8 cellular contexts compared by ENCODE assay signal in the genomic region with DNA sequence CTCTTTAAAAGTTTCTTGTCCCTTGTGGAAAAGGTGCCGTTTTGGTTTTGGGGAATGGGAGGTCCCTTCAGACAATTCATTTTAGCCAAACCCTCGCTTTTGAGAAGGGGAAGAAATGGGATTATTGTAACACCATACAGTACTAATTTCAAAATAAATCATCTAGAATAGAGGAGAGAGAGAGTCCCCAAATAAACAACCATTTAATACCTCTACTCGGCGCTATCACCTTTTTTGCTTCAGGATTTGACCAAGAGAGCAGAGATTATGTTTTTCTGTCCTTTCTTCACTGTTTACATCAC. TPM values are rescaled to one million over a fixed set of nuclear protein-coding genes. Genes with fewer than 3 reads are reported as not detected.
DNase-seq lines count a peak whose midpoint lies in the region; ATAC-seq and TF ChIP-seq lines count a peak whose summit lies in the region.

No MANE protein-coding gene starts in this region.

- peak overlapping the region; percentile 93 for H3K4me2 ChIP-seq in IMR-90 (ENCODE audit: low read depth, low read length)

- peaks cover 0 to 12% of the 10 kb centered on the region in 2 donors for H3K36me3 Mint-ChIP-seq in naive B cell

- H3K79me1 ChIP-seq in IMR-90 (ENCODE audit: low read depth in 1 of 2, low read length in 2 of 2): peaks cover 0 to 26% of the 10 kb centered on the region in 2 experiments; a peak in 2 of 4 replicates

- POLR2A ChIA-PET in A673 (lab: Charles Lee; ENCODE audit: low non-redundant PET): interaction anchor here (0.6 kb wide), 1 partner anchor 19 kb away, joined by 3 read pairs; no protein-coding TSS in a partner anchor
- POLR2A ChIA-PET in IMR-90 (lab: Charles Lee; ENCODE audit: unreplicated experiment): interaction anchor here (0.6 to 1.0 kb wide), 4 partner anchors 8 to 195 kb away, joined by 3 to 6 read pairs (median 4); no protein-coding TSS in a partner anchor

- H3K27ac Mint-ChIP-seq in naive B cell: peak overlapping the region; percentile 53 to 100 (median 96)

- dilution Hi-C loops in IMR-90 (cut with HindIII; ENCODE audit: low sequenced_read_pairs, unreplicated experiment): no loop called here

- no peak for ATAC-seq in IMR-90 (ENCODE audit: low read depth)
- no peak for ATAC-seq in naive B cell (ENCODE audit: low read depth in 2 of 2)
- ATAC-seq in GM18861 (IDR thresholded peaks at IDR 0.05; ENCODE audit: unreplicated experiment): no peak

- H4K91ac ChIP-seq in IMR-90 (ENCODE audit: insufficient read depth, low read depth, low read length): peak overlapping the region; percentile 86; the same call in 1 of the 2 replicates

- H3K4me1 ChIP-seq in A673 (ENCODE audit: insufficient read depth, low read length, poor library complexity, severe bottlenecking) (peaks cover 36% of the 10 kb centered on the region), IMR-90 (ENCODE audit: control insufficient read depth, insufficient read depth, low read length) (peaks cover 6% of the 10 kb centered on the region)

- H2AFZ ChIP-seq in IMR-90 (replicated peaks; ENCODE audit: low read length, poor library complexity): peak overlapping the region; percentile 93

- peak overlapping the region; percentile 99 for H3K23ac ChIP-seq in IMR-90 (ENCODE audit: low read depth, low read length)

- peak overlapping the region; percentile 91 to 99 (median 97) for H3K4me3 Mint-ChIP-seq in naive B cell

- peaks cover 0 to 3% (median 0%) of the 10 kb centered on the region in 3 donors for H3K27me3 Mint-ChIP-seq in naive B cell

- peak overlapping the region; percentile 89 to 93 for H4K8ac ChIP-seq in IMR-90 (ENCODE audit: low read depth in 2 of 2, low read length in 2 of 2)

- BruUV-seq in A673 (replicated peaks; lab: Mats Ljungman, UMichigan): no TSS peak
- BruUV-seq in IMR-90 (replicated peaks; lab: Mats Ljungman, UMichigan): no TSS peak

- H3K9me1 ChIP-seq in IMR-90 (ENCODE audit: insufficient read depth, low read length): peaks cover 4% of the 10 kb centered on the region

- H3K56ac ChIP-seq in IMR-90 (ENCODE audit: extremely low read depth, insufficient read depth, low read length): peak overlapping the region; percentile 93

- in situ Hi-C loops in IMR-90 (cut with MboI; ENCODE audit: low sequenced_read_pairs): no loop called here

- CTCF ChIA-PET in A673 (lab: Charles Lee): no interaction called here
- CTCF ChIA-PET in IMR-90 (lab: Yijun Ruan, JAX): interaction anchor here (0.6 kb wide), 1 partner anchor 75 kb away, joined by 4 read pairs; no protein-coding TSS in a partner anchor

- peaks cover 25 to 40% (median 30%) of the 10 kb centered on the region in 3 donors for H3K4me1 Mint-ChIP-seq in naive B cell

- H3K18ac ChIP-seq in IMR-90 (ENCODE audit: low read depth, low read length): no peak overlapping the region

- H2BK120ac ChIP-seq in IMR-90 (ENCODE audit: low read depth, low read length): peak overlapping the region; percentile 95

- H3K27ac ChIP-seq in A673 (ENCODE audit: low read depth, low read length, poor library complexity, severe bottlenecking) (peak overlapping the region; percentile 88), IMR-90 (ENCODE audit: insufficient read depth, low read length) (no peak overlapping the region)

- peak overlapping the region; percentile 72; the same call in 1 of the 2 replicates for H2BK20ac ChIP-seq in IMR-90 (ENCODE audit: low read depth, low read length)

- H2BK15ac ChIP-seq in IMR-90 (ENCODE audit: low read depth, low read length): peak overlapping the region; percentile 91; the same call in 2 of the 3 replicates

- H3K27me3 ChIP-seq in A673 (replicated peaks; ENCODE audit: insufficient read depth, low read depth, low read length, poor library complexity): no peaks in the 10 kb centered on the region
- no peaks in the 10 kb centered on the region for H3K27me3 ChIP-seq in IMR-90 (ENCODE audit: control insufficient read depth, insufficient read depth, low read length)

- no peaks in the 10 kb centered on the region for H3K9me3 Mint-ChIP-seq in naive B cell

- H3K36me3 ChIP-seq in A673 (ENCODE audit: insufficient read depth, low read length, poor library complexity, severe bottlenecking) (peaks cover 3% of the 10 kb centered on the region), IMR-90 (ENCODE audit: control insufficient read depth, insufficient read depth, low read length) (no peaks in the 10 kb centered on the region)

- no peak for TF ChIP-seq RAD21 in IMR-90 (IDR thresholded peaks at IDR 0.05; ENCODE audit: low read length)

- peak overlapping the region; percentile 96 for H3K9ac ChIP-seq in IMR-90 (ENCODE audit: low read depth, low read length)

- peak overlapping the region; percentile 97 for H2AK9ac ChIP-seq in IMR-90 (replicated peaks; ENCODE audit: low read depth, low read length, poor library complexity)

- H3K14ac ChIP-seq in IMR-90 (replicated peaks; ENCODE audit: low read depth, low read length): peak overlapping the region; percentile 100

- no peak for TF ChIP-seq POLR2A in IMR-90 (IDR thresholded peaks at IDR 0.05; ENCODE audit: low read depth, low read length)

- no peaks in the 10 kb centered on the region for H3K9me3 ChIP-seq in A673 (ENCODE audit: low read depth, low read length, poor library complexity, severe bottlenecking)
- H3K9me3 ChIP-seq in IMR-90 (ENCODE audit: control insufficient read depth, insufficient read depth, low read length): no peaks in the 10 kb centered on the region

- intact Hi-C loops in A673 (cut with micrococcal nuclease; ENCODE audit: unreplicated experiment) (loop anchor here (5.0 kb wide), 1 partner anchor 156 kb away; the partner anchor contains the start of genes GAS5 and ZBTB37), IMR-90 (cut with micrococcal nuclease) (loop anchor here (5.0 kb wide), 1 partner anchor 49 kb away; no protein-coding TSS in a partner anchor), head of caudate nucleus (cut with DNase I) (loop anchor here (5.0 to 10.0 kb wide), 2 partner anchors 52 to 156 kb away; partner anchors contain the start of genes GAS5 and ZBTB37)

- H2AK5ac ChIP-seq in IMR-90 (ENCODE audit: low read depth, low read length): no peak overlapping the region; the same call in 1 of the 2 replicates

- WGBS in IMR-90 (ENCODE audit: extremely low coverage in 2 of 2, insufficient read length in 1 of 2), 2 experiments: no CpG with 5 or more reads among the region's 4 CpGs

- peak overlapping the region; percentile 10 for H2BK5ac ChIP-seq in IMR-90 (ENCODE audit: low read depth, low read length, poor library complexity, severe bottlenecking)

- H3K4ac ChIP-seq in IMR-90 (ENCODE audit: low read depth, low read length): peak overlapping the region; percentile 99

- peaks cover 29% of the 10 kb centered on the region for H4K20me1 ChIP-seq in IMR-90 (ENCODE audit: insufficient read depth, low read length)

- peak overlapping the region; percentile 92 for H3K4me3 ChIP-seq in A673 (ENCODE audit: low read depth, low read length, poor library complexity, severe bottlenecking)
- H3K4me3 ChIP-seq in IMR-90 (ENCODE audit: insufficient read depth, low read depth, low read length): peak overlapping the region; percentile 99; the same call in 1 of the 2 replicates

- peak overlapping the region; percentile 11; the same call in 1 of the 2 replicates for H4K5ac ChIP-seq in IMR-90 (ENCODE audit: low read depth, low read length)

- TF ChIP-seq CTCF in A673 (conservative IDR thresholded peaks at IDR 0.05; ENCODE audit: low read depth, low read length) (no peak), IMR-90 (conservative IDR thresholded peaks at IDR 0.05; ENCODE audit: low read depth, low read length) (no peak)

- DNase-seq in A673 (ENCODE audit: low spot score) (no peak), IMR-90 (no peak), cerebellar cortex (ENCODE audit: low spot score) (peak; percentile 57), naive B cell (no peak), DMS114 treated with DMSO at 0.1 percent for 48 hours (lab: John Stamatoyannopoulos, UW; ENCODE audit: unreplicated experiment) (no peak), amniotic stem cell (lab: John Stamatoyannopoulos, UW) (no peak), head of caudate nucleus (no peak)

TF ChIP-seq in IMR-90, 13 proteins besides CTCF, POLR2A, EP300 and RAD21 (continues in another document):
- TF ChIP-seq, protein P1, sequence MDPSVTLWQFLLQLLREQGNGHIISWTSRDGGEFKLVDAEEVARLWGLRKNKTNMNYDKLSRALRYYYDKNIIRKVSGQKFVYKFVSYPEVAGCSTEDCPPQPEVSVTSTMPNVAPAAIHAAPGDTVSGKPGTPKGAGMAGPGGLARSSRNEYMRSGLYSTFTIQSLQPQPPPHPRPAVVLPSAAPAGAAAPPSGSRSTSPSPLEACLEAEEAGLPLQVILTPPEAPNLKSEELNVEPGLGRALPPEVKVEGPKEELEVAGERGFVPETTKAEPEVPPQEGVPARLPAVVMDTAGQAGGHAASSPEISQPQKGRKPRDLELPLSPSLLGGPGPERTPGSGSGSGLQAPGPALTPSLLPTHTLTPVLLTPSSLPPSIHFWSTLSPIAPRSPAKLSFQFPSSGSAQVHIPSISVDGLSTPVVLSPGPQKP (IDR thresholded peaks at IDR 0.05; ENCODE audit: borderline replicate concordance, low read depth, low read length): no peak
- no peak for TF ChIP-seq RFX5 (IDR thresholded peaks at IDR 0.05; ENCODE audit: low read depth, low read length)
- no peak for TF ChIP-seq FOS (IDR thresholded peaks at IDR 0.05; ENCODE audit: low read depth, low read length)
- TF ChIP-seq, protein P2, sequence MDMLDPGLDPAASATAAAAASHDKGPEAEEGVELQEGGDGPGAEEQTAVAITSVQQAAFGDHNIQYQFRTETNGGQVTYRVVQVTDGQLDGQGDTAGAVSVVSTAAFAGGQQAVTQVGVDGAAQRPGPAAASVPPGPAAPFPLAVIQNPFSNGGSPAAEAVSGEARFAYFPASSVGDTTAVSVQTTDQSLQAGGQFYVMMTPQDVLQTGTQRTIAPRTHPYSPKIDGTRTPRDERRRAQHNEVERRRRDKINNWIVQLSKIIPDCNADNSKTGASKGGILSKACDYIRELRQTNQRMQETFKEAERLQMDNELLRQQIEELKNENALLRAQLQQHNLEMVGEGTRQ (IDR thresholded peaks at IDR 0.05; ENCODE audit: low read depth, low read length): no peak
- TF ChIP-seq CHD1 (IDR thresholded peaks at IDR 0.05; ENCODE audit: low read depth, low read length): no peak
- no peak for TF ChIP-seq NFE2L2 (IDR thresholded peaks at IDR 0.05; ENCODE audit: low read depth, low read length)
- no peak for TF ChIP-seq BHLHE40 (IDR thresholded peaks at IDR 0.05; ENCODE audit: low read depth, low read length)
- no peak for TF ChIP-seq SMC3 (IDR thresholded peaks at IDR 0.05; ENCODE audit: low read depth, low read length)
- TF ChIP-seq CEBPB (IDR thresholded peaks at IDR 0.05; ENCODE audit: low read depth, low read length): no peak
- TF ChIP-seq MAFK (IDR thresholded peaks at IDR 0.05; ENCODE audit: low read depth, low read length): no peak
- TF ChIP-seq RCOR1 (IDR thresholded peaks at IDR 0.05; ENCODE audit: insufficient replicate concordance, low read length): no peak

RNA-seq across cellular contexts. Expression of gene RC3H1, which starts 0.8 kb away (rescaled TPM):
- total RNA-seq in A673 (2021) (27.2 and 28.0 TPM in 2 replicates), IMR-90 (2012; rRNA removed) (26.1 and 39.3 TPM in 2 replicates)
- polyA plus RNA-seq in IMR-90 (2012; rRNA removed) (5.1 and 5.4 TPM in 2 replicates), naive B cell (ENCODE audit: low read depth in 6 of 6) (10 to 100 TPM in 2 of 6 donors, 1 to 10 TPM in 4; 4.0 to 13.5 (median 9.3) TPM)
- polyA plus RNA-seq in IMR-90 (2012; cell fraction: cytosol; rRNA removed): 2.0 and 7.1 TPM in 2 replicates
- 1.6 and 13.7 TPM in 2 replicates for polyA plus RNA-seq in IMR-90 (2012; cell fraction: nucleus; rRNA removed; ENCODE audit: low replicate concordance)
